Comparison of ENCODE assay signal across 27 cellular contexts in genomic region chr2:55912926-55913325, GRCh38.
"Had no signal": no experiment of that assay in that cellular context is flagged by ENCODE, and none has a peak within 500 bp of the region (broad histone marks: within the 10 kb centered on the region; RNA-seq: fewer than 3 reads in every experiment).

No MANE protein-coding gene starts in this region.

- H3K27ac ChIP-seq: colonic mucosa, coronary artery, dorsolateral prefrontal cortex, epithelial cell of prostate, esophagus muscularis mucosa, esophagus squamous epithelium, foreskin keratinocyte, gastrocnemius medialis, gastroesophageal sphincter, heart left ventricle, heart right ventricle had no signal

- DNase-seq: colonic mucosa; cortex of kidney; dermis blood vessel endothelial cell; dorsolateral prefrontal cortex; effector CD4-positive, alpha-beta T cell; effector CD8-positive, alpha-beta T cell; effector memory CD4-positive, alpha-beta T cell; effector memory CD8-positive, alpha-beta T cell; endodermal cell; erythroblast; esophagus squamous epithelium; foreskin fibroblast; foreskin keratinocyte; foreskin melanocyte; gastrocnemius medialis; glutamatergic neuron; head of caudate nucleus; heart left ventricle; heart right ventricle had no signal

- H3K4me3 ChIP-seq: colonic mucosa, coronary artery, dorsolateral prefrontal cortex, esophagus muscularis mucosa, esophagus squamous epithelium, gastrocnemius medialis, gastroesophageal sphincter, heart left ventricle, heart right ventricle had no signal

- H3K36me3 ChIP-seq: colonic mucosa, esophagus muscularis mucosa, esophagus squamous epithelium, gastrocnemius medialis, gastroesophageal sphincter had no signal

- FAIRE-seq: colon, endometrium, frontal cortex had no signal

- H3K9me3 ChIP-seq: colonic mucosa, esophagus muscularis mucosa, esophagus squamous epithelium, gastrocnemius medialis, gastroesophageal sphincter, heart left ventricle, heart right ventricle had no signal

- H3K27me3 ChIP-seq: colonic mucosa, esophagus muscularis mucosa, esophagus squamous epithelium, foreskin keratinocyte, gastrocnemius medialis, gastroesophageal sphincter had no signal

- ATAC-seq: effector memory CD8-positive, alpha-beta T cell; esophagus mucosa; foreskin keratinocyte; gastrocnemius medialis; gastroesophageal sphincter; heart left ventricle; heart right ventricle had no signal

- H3K4me1 ChIP-seq: colonic mucosa, esophagus muscularis mucosa, esophagus squamous epithelium, gastrocnemius medialis, gastroesophageal sphincter had no signal
